Comparison of ENCODE assay signal across 9 cellular contexts in genomic region chr11:77471520-77472234, GRCh38. TPM values are rescaled to one million over a fixed set of nuclear protein-coding genes. Genes with fewer than 3 reads are reported as not detected.
A peak's percentile ranks its signal among the peaks of the same experiment; 100 is the strongest.
DNase-seq lines count a peak whose midpoint lies in the region; FAIRE-seq and TF ChIP-seq lines count a peak whose summit lies in the region.
"Had no signal": no experiment of that assay in that cellular context is flagged by ENCODE, and none has a peak within 500 bp of the region (broad histone marks: within the 10 kb centered on the region; RNA-seq: fewer than 3 reads in every experiment).

No MANE protein-coding gene starts in this region.

- CTCF ChIA-PET in PC-9 (lab: Charles Lee), result interaction anchor here (0.5 to 1.5 kb wide), 4 partner anchors 21 to 61 kb away, joined by 3 to 6 read pairs (median 4); no protein-coding TSS in a partner anchor

- no peaks in the 10 kb centered on the region for H4K20me1 ChIP-seq in PC-9 (ENCODE audit: insufficient read depth)

- H3K4me2 ChIP-seq in PC-9, result peak overlapping the region; percentile 87

- intact Hi-C loops in PC-9 (cut with micrococcal nuclease; ENCODE audit: unreplicated experiment), result loop anchor here (5.0 kb wide), 2 partner anchors 59 to 279 kb away; no protein-coding TSS in a partner anchor

- H3K9me3 ChIP-seq in PC-9 (ENCODE audit: insufficient read depth, low read depth), result no peaks in the 10 kb centered on the region
- H3K9me3 ChIP-seq in small intestine (ENCODE audit: control insufficient read depth, low read depth), result no peaks in the 10 kb centered on the region

- in situ Hi-C loops in GM13977 (cut with MboI; ENCODE audit: low pct_unique_long_range_greater_than_20kb, low sequenced_read_pairs, unreplicated experiment), result loop anchor here (25.0 kb wide), 1 partner anchor 109 kb away; no protein-coding TSS in a partner anchor

- H3K36me3 Mint-ChIP-seq in endothelial cell (ENCODE audit: low read depth, unreplicated experiment), result no peaks in the 10 kb centered on the region

- peaks cover 10% of the 10 kb centered on the region for H3K27me3 Mint-ChIP-seq in endothelial cell (ENCODE audit: unreplicated experiment)

- TF ChIP-seq CTCF in GM13977 (IDR thresholded peaks at IDR 0.05; ENCODE audit: extremely low read depth, insufficient read depth, missing control alignments) (peak; percentile 52), PC-9 (conservative IDR thresholded peaks at IDR 0.05) (peak; percentile 66), endothelial cell (IDR thresholded peaks at IDR 0.05; ENCODE audit: unreplicated experiment) (peak; percentile 18)

- H3F3A ChIP-seq in PC-9 (ENCODE audit: insufficient read depth, low read depth), result peaks cover 32% of the 10 kb centered on the region

- peak overlapping the region; percentile 92 for H3K4me3 Mint-ChIP-seq in endothelial cell (ENCODE audit: unreplicated experiment)

- peak overlapping the region; percentile 89; the same call in 1 of the 2 replicates for H2AFZ ChIP-seq in PC-9

- H3K4me3 ChIP-seq in PC-9, result peak overlapping the region; percentile 83
- peak overlapping the region in 1 of 2 donors; percentile 60 for H3K4me3 ChIP-seq in small intestine (ENCODE audit: low read depth in 1 of 2, low read length in 2 of 2)

- FAIRE-seq in small intestine (lab: Jason Lieb, UNC), result no peak
- FAIRE-seq: endometrium had no signal

- H3K27ac ChIP-seq in PC-9 (no peak overlapping the region), small intestine (ENCODE audit: low read depth in 1 of 2, low read length in 1 of 2) (peak overlapping the region; percentile 90 to 95)

- H3K4me1 Mint-ChIP-seq in endothelial cell (ENCODE audit: unreplicated experiment), result peaks cover 41% of the 10 kb centered on the region

- no TSS peak for BruUV-seq in PC-9 (replicated peaks; lab: Mats Ljungman, UMichigan)

- H3K4me1 ChIP-seq in PC-9 (replicated peaks; ENCODE audit: insufficient read depth) (peaks cover 51% of the 10 kb centered on the region), small intestine (ENCODE audit: control insufficient read depth in 2 of 2, insufficient read depth in 1 of 2, low read depth in 1 of 2, low read length in 1 of 2) (peaks cover 2 to 13% of the 10 kb centered on the region in 2 donors)

- peak; percentile 51 to 61 for DNase-seq in AML-193 (lab: John Stamatoyannopoulos, UW)
- peak; percentile 24 for DNase-seq in GM13977 (ENCODE audit: low spot score)
- DNase-seq in PC-9, result peak; percentile 55 to 96
- DNase-seq in endothelial cell (ENCODE audit: low spot score), result peak; percentile 51
- peak; percentile 97 for DNase-seq in small intestine
- no peak for DNase-seq in OCI-M2 (lab: John Stamatoyannopoulos, UW; ENCODE audit: unreplicated experiment)
- DNase-seq in hippocampal formation (lab: John Stamatoyannopoulos, UW), result no peak
- no peak for DNase-seq in middle frontal gyrus (ENCODE audit: extremely low spot score, low spot score)

- H3K27ac Mint-ChIP-seq in endothelial cell (ENCODE audit: unreplicated experiment), result no peak overlapping the region

- H3K9me2 ChIP-seq in PC-9 (ENCODE audit: insufficient read depth), result no peaks in the 10 kb centered on the region

- H3K27me3 ChIP-seq in PC-9 (ENCODE audit: insufficient read depth, low read depth) (no peaks in the 10 kb centered on the region), small intestine (ENCODE audit: control insufficient read depth in 2 of 2, insufficient read depth in 2 of 2, low read length in 2 of 2) (no peaks in the 10 kb centered on the region)

- H3K79me2 ChIP-seq in PC-9 (ENCODE audit: low read depth), result peaks cover 51% of the 10 kb centered on the region

- H3K36me3 ChIP-seq in PC-9 (ENCODE audit: low read depth) (no peaks in the 10 kb centered on the region; the same call in 1 of the 2 replicates), small intestine (ENCODE audit: control insufficient read depth in 2 of 2, insufficient read depth in 2 of 2, low read length in 2 of 2) (no peaks in the 10 kb centered on the region)

- H3K9me3 Mint-ChIP-seq in endothelial cell (ENCODE audit: unreplicated experiment), result no peaks in the 10 kb centered on the region

- 15 to 63% (median 34%) methylated on average over 3 of the region's 3 CpGs for WGBS in small intestine, 3 donors

- POLR2A ChIA-PET in PC-9 (lab: Charles Lee; ENCODE audit: unreplicated experiment), result interaction anchor here (0.5 to 1.1 kb wide), 4 partner anchors 131 to 1645 kb away, joined by 4 to 11 read pairs (median 10); no protein-coding TSS in a partner anchor

RNA-seq across cellular contexts. Expression of gene PAK1, which starts 2.2 kb away (rescaled TPM):
- 80.0 and 109 TPM in 2 replicates for total RNA-seq in PC-9 (2021)
- 58.3 TPM for total RNA-seq in endothelial cell (ENCODE audit: unreplicated experiment)
- 10 to 100 TPM; 35.0 to 60.0 (median 50.3) TPM for polyA plus RNA-seq in small intestine

Comparison
In these comparisons a context has a peak if more than half of its experiments do, and no peak if none do; other contexts are left out.
1. DNase-seq: peak in AML-193 (2 of 2), GM13977 (single experiment), PC-9 (2 of 2), endothelial cell (single experiment) and small intestine (single experiment); none in OCI-M2 (single experiment), hippocampal formation (0 of 2) and middle frontal gyrus (single experiment).
2. Peak in every context shown above with its lines, with median percentiles within 50 percentile points of each other: CTCF ChIP-seq.